ENCODE assay signal across 1 cellular context in genomic region chr4:153611679-153612078, GRCh38.
TF ChIP-seq lines count a peak whose summit lies in the region.

No MANE protein-coding gene starts in this region.

TF ChIP-seq in HepG2, 621 proteins besides CTCF, POLR2A, EP300 and RAD21 (continued from another document):
- TF ChIP-seq ELK4 (CRISPR knock-in tag; IDR thresholded peaks at IDR 0.05; ENCODE audit: borderline replicate concordance) (no peak), NCOA1 (CRISPR knock-in tag; IDR thresholded peaks at IDR 0.05) (no peak), HNRNPH1 (optimal IDR thresholded peaks at IDR 0.05; ENCODE audit: low read depth, low read length) (no peak), ZNF777 (CRISPR knock-in tag; IDR thresholded peaks at IDR 0.05) (no peak), POLR2AphosphoS5 (IDR thresholded peaks at IDR 0.05; ENCODE audit: low read depth, low read length) (no peak), ZNF232 (CRISPR knock-in tag; IDR thresholded peaks at IDR 0.05; ENCODE audit: borderline replicate concordance) (no peak), ARNT2 (CRISPR knock-in tag; IDR thresholded peaks at IDR 0.05; ENCODE audit: low read depth) (no peak), GATAD2A (CRISPR knock-in tag; IDR thresholded peaks at IDR 0.05) (no peak), TBX3 (IDR thresholded peaks at IDR 0.05; ENCODE audit: borderline replicate concordance) (no peak)
